ENCODE assay signal across 1 cellular context in the genomic region with DNA sequence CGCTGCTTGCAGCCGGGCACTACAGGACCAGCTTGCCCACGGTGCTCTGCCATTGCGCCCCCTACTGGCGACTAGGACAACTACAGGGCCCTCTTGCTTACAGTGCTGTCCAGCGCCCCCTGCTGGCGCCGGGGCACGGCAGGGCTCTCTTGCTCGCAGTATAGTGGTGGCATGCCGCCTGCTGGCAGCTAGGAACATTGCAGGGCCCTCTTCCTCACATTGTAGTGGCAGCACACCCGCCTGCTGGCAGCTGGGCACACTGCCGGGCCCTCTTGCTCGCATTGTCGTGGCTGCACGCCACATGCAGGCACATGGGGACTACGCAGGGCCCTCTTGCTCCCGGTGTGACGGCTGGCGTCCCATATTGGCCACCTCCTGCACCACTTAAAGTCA.
TF ChIP-seq lines count a peak whose summit lies in the region.
"Not testable (repeated sequence)": the region's sequence is repeated elsewhere in the genome, so short reads cannot be mapped to it uniquely, and the experiment has no call there.

No MANE protein-coding gene starts in this region.

TF ChIP-seq in HepG2, 621 proteins besides CTCF, POLR2A, EP300 and RAD21 (continued from another document and continues in another):
- TF ChIP-seq, protein P1, sequence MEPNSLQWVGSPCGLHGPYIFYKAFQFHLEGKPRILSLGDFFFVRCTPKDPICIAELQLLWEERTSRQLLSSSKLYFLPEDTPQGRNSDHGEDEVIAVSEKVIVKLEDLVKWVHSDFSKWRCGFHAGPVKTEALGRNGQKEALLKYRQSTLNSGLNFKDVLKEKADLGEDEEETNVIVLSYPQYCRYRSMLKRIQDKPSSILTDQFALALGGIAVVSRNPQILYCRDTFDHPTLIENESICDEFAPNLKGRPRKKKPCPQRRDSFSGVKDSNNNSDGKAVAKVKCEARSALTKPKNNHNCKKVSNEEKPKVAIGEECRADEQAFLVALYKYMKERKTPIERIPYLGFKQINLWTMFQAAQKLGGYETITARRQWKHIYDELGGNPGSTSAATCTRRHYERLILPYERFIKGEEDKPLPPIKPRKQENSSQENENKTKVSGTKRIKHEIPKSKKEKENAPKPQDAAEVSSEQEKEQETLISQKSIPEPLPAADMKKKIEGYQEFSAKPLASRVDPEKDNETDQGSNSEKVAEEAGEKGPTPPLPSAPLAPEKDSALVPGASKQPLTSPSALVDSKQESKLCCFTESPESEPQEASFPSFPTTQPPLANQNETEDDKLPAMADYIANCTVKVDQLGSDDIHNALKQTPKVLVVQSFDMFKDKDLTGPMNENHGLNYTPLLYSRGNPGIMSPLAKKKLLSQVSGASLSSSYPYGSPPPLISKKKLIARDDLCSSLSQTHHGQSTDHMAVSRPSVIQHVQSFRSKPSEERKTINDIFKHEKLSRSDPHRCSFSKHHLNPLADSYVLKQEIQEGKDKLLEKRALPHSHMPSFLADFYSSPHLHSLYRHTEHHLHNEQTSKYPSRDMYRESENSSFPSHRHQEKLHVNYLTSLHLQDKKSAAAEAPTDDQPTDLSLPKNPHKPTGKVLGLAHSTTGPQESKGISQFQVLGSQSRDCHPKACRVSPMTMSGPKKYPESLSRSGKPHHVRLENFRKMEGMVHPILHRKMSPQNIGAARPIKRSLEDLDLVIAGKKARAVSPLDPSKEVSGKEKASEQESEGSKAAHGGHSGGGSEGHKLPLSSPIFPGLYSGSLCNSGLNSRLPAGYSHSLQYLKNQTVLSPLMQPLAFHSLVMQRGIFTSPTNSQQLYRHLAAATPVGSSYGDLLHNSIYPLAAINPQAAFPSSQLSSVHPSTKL (CRISPR knock-in tag; IDR thresholded peaks at IDR 0.05): peak; percentile 77
- TF ChIP-seq KDM3A (CRISPR knock-in tag; IDR thresholded peaks at IDR 0.05; ENCODE audit: low read depth) (peak; percentile 88; the same call in 1 of the 2 replicates), ISX (CRISPR knock-in tag; conservative IDR thresholded peaks at IDR 0.05) (peak; percentile 77; the same call in 1 of the 2 replicates), TOE1 (CRISPR knock-in tag; IDR thresholded peaks at IDR 0.05) (peak; percentile 98), ELF3 (CRISPR knock-in tag; IDR thresholded peaks at IDR 0.05) (peak; percentile 74), FOXP1 (CRISPR knock-in tag; IDR thresholded peaks at IDR 0.05) (peak; percentile 42; the same call in 1 of the 2 replicates), PCBP1 (IDR thresholded peaks at IDR 0.05; ENCODE audit: borderline replicate concordance, low read depth, low read length) (peak; percentile 70; the same call in 1 of the 2 replicates), SMC3 (IDR thresholded peaks at IDR 0.05; ENCODE audit: low read length) (peak; percentile 77), ZMYM4 (CRISPR knock-in tag; IDR thresholded peaks at IDR 0.05) (peak; percentile 86), ZNF629 (CRISPR knock-in tag; conservative IDR thresholded peaks at IDR 0.05) (peak; percentile 30; the same call in 1 of the 2 replicates), HOXA3 (CRISPR knock-in tag; IDR thresholded peaks at IDR 0.05) (peak; percentile 96), SAFB2 (CRISPR knock-in tag; IDR thresholded peaks at IDR 0.05; ENCODE audit: borderline replicate concordance, low read depth) (peak; percentile 19; the same call in 1 of the 2 replicates), ZNF747 (CRISPR knock-in tag; IDR thresholded peaks at IDR 0.05; ENCODE audit: borderline replicate concordance) (peak; percentile 23; the same call in 1 of the 2 replicates), ZNF451 (CRISPR knock-in tag; IDR thresholded peaks at IDR 0.05) (peak; percentile 83; the same call in 1 of the 2 replicates), ZNF264 (CRISPR knock-in tag; IDR thresholded peaks at IDR 0.05) (peak; percentile 69), PRPF4 (IDR thresholded peaks at IDR 0.05; ENCODE audit: low read depth, low read length, poor library complexity, severe bottlenecking) (peak; percentile 98), IRF2 (CRISPR knock-in tag; IDR thresholded peaks at IDR 0.05) (peak; percentile 87), RXRB (CRISPR knock-in tag; IDR thresholded peaks at IDR 0.05; ENCODE audit: borderline replicate concordance) (peak; percentile 71), STAT5B (CRISPR knock-in tag; IDR thresholded peaks at IDR 0.05) (peak; percentile 63)
- TF ChIP-seq, protein P2, sequence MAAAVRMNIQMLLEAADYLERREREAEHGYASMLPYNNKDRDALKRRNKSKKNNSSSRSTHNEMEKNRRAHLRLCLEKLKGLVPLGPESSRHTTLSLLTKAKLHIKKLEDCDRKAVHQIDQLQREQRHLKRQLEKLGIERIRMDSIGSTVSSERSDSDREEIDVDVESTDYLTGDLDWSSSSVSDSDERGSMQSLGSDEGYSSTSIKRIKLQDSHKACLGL (CRISPR knock-in tag; IDR thresholded peaks at IDR 0.05): peak; percentile 66; the same call in 1 of the 2 replicates
- TF ChIP-seq, protein P3, sequence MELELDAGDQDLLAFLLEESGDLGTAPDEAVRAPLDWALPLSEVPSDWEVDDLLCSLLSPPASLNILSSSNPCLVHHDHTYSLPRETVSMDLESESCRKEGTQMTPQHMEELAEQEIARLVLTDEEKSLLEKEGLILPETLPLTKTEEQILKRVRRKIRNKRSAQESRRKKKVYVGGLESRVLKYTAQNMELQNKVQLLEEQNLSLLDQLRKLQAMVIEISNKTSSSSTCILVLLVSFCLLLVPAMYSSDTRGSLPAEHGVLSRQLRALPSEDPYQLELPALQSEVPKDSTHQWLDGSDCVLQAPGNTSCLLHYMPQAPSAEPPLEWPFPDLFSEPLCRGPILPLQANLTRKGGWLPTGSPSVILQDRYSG (CRISPR knock-in tag; IDR thresholded peaks at IDR 0.05): 0 out of 2 replicates have a peak, but pooled peaks have one; percentile 30
- TF ChIP-seq, protein P4, sequence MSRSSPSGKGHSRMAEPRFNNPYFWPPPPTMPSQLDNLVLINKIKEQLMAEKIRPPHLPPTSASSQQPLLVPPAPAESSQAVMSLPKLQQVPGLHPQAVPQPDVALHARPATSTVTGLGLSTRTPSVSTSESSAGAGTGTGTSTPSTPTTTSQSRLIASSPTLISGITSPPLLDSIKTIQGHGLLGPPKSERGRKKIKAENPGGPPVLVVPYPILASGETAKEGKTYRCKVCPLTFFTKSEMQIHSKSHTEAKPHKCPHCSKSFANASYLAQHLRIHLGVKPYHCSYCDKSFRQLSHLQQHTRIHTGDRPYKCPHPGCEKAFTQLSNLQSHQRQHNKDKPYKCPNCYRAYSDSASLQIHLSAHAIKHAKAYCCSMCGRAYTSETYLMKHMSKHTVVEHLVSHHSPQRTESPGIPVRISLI (CRISPR knock-in tag; IDR thresholded peaks at IDR 0.05; ENCODE audit: borderline replicate concordance): 0 out of 2 replicates have a peak, but pooled peaks have one; percentile 59
- not testable (repeated sequence) for TF ChIP-seq FOXP1 (IDR thresholded peaks at IDR 0.05)
- TF ChIP-seq, protein P5, sequence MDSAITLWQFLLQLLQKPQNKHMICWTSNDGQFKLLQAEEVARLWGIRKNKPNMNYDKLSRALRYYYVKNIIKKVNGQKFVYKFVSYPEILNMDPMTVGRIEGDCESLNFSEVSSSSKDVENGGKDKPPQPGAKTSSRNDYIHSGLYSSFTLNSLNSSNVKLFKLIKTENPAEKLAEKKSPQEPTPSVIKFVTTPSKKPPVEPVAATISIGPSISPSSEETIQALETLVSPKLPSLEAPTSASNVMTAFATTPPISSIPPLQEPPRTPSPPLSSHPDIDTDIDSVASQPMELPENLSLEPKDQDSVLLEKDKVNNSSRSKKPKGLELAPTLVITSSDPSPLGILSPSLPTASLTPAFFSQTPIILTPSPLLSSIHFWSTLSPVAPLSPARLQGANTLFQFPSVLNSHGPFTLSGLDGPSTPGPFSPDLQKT (CRISPR knock-in tag; IDR thresholded peaks at IDR 0.05; ENCODE audit: borderline replicate concordance): peak; percentile 40; the same call in 1 of the 2 replicates
- TF ChIP-seq, protein P6, sequence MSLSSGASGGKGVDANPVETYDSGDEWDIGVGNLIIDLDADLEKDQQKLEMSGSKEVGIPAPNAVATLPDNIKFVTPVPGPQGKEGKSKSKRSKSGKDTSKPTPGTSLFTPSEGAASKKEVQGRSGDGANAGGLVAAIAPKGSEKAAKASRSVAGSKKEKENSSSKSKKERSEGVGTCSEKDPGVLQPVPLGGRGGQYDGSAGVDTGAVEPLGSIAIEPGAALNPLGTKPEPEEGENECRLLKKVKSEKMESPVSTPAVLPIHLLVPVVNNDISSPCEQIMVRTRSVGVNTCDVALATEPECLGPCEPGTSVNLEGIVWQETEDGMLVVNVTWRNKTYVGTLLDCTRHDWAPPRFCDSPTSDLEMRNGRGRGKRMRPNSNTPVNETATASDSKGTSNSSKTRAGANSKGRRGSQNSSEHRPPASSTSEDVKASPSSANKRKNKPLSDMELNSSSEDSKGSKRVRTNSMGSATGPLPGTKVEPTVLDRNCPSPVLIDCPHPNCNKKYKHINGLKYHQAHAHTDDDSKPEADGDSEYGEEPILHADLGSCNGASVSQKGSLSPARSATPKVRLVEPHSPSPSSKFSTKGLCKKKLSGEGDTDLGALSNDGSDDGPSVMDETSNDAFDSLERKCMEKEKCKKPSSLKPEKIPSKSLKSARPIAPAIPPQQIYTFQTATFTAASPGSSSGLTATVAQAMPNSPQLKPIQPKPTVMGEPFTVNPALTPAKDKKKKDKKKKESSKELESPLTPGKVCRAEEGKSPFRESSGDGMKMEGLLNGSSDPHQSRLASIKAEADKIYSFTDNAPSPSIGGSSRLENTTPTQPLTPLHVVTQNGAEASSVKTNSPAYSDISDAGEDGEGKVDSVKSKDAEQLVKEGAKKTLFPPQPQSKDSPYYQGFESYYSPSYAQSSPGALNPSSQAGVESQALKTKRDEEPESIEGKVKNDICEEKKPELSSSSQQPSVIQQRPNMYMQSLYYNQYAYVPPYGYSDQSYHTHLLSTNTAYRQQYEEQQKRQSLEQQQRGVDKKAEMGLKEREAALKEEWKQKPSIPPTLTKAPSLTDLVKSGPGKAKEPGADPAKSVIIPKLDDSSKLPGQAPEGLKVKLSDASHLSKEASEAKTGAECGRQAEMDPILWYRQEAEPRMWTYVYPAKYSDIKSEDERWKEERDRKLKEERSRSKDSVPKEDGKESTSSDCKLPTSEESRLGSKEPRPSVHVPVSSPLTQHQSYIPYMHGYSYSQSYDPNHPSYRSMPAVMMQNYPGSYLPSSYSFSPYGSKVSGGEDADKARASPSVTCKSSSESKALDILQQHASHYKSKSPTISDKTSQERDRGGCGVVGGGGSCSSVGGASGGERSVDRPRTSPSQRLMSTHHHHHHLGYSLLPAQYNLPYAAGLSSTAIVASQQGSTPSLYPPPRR (CRISPR knock-in tag; IDR thresholded peaks at IDR 0.05; ENCODE audit: borderline replicate concordance): peak; percentile 72; the same call in 1 of the 2 replicates
- TF ChIP-seq, protein P7, sequence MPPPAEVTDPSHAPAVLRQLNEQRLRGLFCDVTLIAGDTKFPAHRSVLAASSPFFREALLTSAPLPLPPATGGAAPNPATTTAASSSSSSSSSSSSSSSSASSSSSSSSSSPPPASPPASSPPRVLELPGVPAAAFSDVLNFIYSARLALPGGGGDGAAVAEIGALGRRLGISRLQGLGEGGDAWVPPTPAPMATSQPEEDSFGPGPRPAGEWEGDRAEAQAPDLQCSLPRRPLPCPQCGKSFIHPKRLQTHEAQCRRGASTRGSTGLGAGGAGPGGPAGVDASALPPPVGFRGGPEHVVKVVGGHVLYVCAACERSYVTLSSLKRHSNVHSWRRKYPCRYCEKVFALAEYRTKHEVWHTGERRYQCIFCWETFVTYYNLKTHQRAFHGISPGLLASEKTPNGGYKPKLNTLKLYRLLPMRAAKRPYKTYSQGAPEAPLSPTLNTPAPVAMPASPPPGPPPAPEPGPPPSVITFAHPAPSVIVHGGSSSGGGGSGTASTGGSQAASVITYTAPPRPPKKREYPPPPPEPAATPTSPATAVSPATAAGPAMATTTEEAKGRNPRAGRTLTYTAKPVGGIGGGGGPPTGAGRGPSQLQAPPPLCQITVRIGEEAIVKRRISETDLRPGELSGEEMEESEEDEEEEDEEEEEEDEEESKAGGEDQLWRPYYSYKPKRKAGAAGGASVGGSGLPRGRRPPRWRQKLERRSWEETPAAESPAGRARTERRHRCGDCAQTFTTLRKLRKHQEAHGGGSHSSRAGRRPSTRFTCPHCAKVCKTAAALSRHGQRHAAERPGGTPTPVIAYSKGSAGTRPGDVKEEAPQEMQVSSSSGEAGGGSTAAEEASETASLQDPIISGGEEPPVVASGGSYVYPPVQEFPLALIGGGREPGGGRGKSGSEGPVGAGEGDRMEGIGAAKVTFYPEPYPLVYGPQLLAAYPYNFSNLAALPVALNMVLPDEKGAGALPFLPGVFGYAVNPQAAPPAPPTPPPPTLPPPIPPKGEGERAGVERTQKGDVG (CRISPR knock-in tag; IDR thresholded peaks at IDR 0.05; ENCODE audit: borderline replicate concordance): 0 out of 2 replicates have a peak, but pooled peaks have one; percentile 68
- TF ChIP-seq, protein P8, sequence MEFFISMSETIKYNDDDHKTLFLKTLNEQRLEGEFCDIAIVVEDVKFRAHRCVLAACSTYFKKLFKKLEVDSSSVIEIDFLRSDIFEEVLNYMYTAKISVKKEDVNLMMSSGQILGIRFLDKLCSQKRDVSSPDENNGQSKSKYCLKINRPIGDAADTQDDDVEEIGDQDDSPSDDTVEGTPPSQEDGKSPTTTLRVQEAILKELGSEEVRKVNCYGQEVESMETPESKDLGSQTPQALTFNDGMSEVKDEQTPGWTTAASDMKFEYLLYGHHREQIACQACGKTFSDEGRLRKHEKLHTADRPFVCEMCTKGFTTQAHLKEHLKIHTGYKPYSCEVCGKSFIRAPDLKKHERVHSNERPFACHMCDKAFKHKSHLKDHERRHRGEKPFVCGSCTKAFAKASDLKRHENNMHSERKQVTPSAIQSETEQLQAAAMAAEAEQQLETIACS (CRISPR knock-in tag; IDR thresholded peaks at IDR 0.05): peak; percentile 66; the same call in 1 of the 2 replicates
- TF ChIP-seq, protein P9, sequence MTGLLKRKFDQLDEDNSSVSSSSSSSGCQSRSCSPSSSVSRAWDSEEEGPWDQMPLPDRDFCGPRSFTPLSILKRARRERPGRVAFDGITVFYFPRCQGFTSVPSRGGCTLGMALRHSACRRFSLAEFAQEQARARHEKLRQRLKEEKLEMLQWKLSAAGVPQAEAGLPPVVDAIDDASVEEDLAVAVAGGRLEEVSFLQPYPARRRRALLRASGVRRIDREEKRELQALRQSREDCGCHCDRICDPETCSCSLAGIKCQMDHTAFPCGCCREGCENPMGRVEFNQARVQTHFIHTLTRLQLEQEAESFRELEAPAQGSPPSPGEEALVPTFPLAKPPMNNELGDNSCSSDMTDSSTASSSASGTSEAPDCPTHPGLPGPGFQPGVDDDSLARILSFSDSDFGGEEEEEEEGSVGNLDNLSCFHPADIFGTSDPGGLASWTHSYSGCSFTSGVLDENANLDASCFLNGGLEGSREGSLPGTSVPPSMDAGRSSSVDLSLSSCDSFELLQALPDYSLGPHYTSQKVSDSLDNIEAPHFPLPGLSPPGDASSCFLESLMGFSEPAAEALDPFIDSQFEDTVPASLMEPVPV (CRISPR knock-in tag; IDR thresholded peaks at IDR 0.05): peak; percentile 94
- TF ChIP-seq, protein P10, sequence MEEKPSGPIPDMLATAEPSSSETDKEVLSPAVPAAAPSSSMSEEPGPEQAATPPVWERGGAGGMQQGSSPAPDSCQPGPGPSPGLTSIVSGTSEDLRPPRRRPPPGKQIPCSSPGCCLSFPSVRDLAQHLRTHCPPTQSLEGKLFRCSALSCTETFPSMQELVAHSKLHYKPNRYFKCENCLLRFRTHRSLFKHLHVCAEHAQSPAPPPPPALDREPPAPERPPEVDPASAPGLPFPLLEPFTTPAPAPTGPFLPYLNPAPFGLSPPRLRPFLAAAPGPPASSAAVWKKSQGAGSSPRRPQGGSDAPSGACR (CRISPR knock-in tag; IDR thresholded peaks at IDR 0.05): peak; percentile 74
